1 cellular context compared by ENCODE assay signal in the genomic region with DNA sequence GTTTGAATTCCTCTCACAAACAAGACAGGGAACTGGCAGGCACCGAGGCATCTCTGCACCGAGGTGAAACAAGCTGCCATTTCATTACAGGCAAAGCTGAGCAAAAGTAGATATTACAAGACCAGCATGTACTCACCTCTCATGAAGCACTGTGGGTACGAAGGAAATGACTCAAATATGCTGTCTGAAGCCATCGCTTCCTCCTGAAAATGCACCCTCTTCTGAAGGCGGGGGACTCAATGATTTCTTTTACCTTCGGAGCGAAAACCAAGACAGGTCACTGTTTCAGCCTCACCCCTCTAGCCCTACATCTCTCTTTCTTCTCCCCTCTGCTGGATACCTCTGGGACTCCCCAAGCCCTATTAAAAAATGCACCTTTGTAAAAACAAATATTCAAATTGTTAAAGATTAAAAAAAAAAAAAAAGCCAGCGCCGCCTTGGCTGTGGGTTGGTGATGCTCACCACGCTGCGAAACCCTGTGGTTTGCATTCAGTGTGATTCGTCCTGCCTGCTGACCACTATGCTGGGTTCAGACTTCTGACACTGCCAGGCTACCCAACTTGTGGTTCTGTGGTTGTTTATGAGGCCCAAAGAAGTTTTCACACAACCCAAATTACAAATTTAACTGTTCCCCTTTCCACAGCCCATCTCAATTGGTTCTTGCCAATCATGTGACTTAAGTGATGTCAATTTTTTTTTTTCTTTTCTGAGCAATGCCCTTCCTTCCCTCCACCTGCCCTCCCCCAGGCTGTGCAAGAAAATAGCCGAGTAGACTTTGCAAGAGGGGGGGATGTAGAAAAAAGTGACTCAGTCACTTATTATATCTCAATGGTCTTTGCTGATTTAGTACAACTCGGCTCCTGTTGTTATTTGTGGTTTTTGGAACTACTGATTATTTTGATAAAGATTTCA.
TF ChIP-seq lines count a peak whose summit lies in the region.

A gene (minus strand): TSS at position 597 of the 912 bp plus-strand sequence.

TF ChIP-seq in SK-N-SH, 30 proteins besides CTCF, POLR2A, EP300 and RAD21 (continued from another document):
- TF ChIP-seq, protein P1, sequence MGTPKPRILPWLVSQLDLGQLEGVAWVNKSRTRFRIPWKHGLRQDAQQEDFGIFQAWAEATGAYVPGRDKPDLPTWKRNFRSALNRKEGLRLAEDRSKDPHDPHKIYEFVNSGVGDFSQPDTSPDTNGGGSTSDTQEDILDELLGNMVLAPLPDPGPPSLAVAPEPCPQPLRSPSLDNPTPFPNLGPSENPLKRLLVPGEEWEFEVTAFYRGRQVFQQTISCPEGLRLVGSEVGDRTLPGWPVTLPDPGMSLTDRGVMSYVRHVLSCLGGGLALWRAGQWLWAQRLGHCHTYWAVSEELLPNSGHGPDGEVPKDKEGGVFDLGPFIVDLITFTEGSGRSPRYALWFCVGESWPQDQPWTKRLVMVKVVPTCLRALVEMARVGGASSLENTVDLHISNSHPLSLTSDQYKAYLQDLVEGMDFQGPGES (IDR thresholded peaks at IDR 0.05; ENCODE audit: low read depth, low read length), result no peak
- TF ChIP-seq, protein P2, sequence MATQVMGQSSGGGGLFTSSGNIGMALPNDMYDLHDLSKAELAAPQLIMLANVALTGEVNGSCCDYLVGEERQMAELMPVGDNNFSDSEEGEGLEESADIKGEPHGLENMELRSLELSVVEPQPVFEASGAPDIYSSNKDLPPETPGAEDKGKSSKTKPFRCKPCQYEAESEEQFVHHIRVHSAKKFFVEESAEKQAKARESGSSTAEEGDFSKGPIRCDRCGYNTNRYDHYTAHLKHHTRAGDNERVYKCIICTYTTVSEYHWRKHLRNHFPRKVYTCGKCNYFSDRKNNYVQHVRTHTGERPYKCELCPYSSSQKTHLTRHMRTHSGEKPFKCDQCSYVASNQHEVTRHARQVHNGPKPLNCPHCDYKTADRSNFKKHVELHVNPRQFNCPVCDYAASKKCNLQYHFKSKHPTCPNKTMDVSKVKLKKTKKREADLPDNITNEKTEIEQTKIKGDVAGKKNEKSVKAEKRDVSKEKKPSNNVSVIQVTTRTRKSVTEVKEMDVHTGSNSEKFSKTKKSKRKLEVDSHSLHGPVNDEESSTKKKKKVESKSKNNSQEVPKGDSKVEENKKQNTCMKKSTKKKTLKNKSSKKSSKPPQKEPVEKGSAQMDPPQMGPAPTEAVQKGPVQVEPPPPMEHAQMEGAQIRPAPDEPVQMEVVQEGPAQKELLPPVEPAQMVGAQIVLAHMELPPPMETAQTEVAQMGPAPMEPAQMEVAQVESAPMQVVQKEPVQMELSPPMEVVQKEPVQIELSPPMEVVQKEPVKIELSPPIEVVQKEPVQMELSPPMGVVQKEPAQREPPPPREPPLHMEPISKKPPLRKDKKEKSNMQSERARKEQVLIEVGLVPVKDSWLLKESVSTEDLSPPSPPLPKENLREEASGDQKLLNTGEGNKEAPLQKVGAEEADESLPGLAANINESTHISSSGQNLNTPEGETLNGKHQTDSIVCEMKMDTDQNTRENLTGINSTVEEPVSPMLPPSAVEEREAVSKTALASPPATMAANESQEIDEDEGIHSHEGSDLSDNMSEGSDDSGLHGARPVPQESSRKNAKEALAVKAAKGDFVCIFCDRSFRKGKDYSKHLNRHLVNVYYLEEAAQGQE (IDR thresholded peaks at IDR 0.05; ENCODE audit: low read depth, low read length), result no peak
- peak; percentile 62; the same call in 1 of the 2 replicates for TF ChIP-seq NFIC (IDR thresholded peaks at IDR 0.05; ENCODE audit: borderline replicate concordance)
- TF ChIP-seq, protein P3, sequence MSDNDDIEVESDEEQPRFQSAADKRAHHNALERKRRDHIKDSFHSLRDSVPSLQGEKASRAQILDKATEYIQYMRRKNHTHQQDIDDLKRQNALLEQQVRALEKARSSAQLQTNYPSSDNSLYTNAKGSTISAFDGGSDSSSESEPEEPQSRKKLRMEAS (IDR thresholded peaks at IDR 0.05; ENCODE audit: low read depth), result peak; percentile 78
- no peak for TF ChIP-seq GATA2 (CRISPR knock-in tag; IDR thresholded peaks at IDR 0.05)
